Comparison of ENCODE assay signal across 9 cellular contexts in the genomic region with DNA sequence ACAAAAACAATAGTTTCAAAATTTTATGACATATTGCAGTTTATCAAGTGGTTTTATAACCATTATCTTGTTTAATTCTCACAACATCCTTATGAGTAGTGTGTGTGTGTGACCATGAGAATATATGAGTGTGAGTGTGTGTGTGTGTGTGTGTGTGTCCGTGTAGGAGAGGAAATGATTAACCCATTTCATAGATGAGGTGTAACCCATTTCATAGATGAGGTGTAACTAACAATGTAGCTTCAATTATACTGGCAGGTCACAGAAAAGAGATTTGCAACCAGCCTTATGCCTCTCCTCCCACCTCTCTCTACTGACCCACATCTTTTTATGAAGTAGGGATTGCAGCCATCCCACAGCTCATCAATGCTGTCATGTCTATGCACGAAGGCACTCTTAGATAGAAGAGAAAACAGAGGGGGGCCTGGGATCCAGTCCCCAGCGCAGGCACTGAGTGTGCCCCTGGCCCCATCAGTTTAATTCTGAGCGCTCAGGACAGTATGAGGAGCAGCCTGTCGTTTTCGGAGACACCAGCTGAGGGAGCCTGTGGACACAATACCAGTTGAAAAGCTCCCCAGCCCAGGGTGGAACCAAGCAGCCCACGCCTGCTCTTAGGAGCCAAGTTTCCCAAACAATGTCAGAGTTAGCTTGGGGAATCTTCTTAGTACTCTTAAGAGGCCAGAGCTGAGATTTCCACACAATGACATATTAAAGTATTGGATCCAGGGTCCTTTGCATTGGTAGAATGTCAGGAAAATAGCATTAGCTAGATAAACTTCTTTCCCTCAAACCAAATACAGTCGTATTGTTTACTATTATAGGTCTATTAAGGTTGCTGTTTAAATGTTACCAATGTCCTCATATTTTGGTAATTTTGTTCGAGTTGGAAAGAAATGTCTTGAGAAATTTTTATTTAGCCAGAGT.
DNase-seq lines count a peak whose midpoint lies in the region; ATAC-seq and TF ChIP-seq lines count a peak whose summit lies in the region.
"Had no signal": no experiment of that assay in that cellular context is flagged by ENCODE, and none has a peak within 500 bp of the region (broad histone marks: within the 10 kb centered on the region; RNA-seq: fewer than 3 reads in every experiment).

No MANE protein-coding gene starts in this region.

- H3K27ac Mint-ChIP-seq in activated naive CD8-positive, alpha-beta T cell treated with anti-CD3 and anti-CD28 coated beads for 36 hours = no peak overlapping the region
- H3K27ac Mint-ChIP-seq: T-cell had no signal

- peaks cover 0 to 49% (median 37%) of the 10 kb centered on the region in 12 donors for H3K4me1 ChIP-seq in heart left ventricle
- peaks cover 12% of the 10 kb centered on the region for H3K4me1 ChIP-seq in rectal smooth muscle tissue (ENCODE audit: control insufficient read depth, insufficient read depth, low read length)

- no peak overlapping the region for H3K9ac ChIP-seq in rectal smooth muscle tissue (ENCODE audit: low read length)

- H3K36me3 Mint-ChIP-seq in activated naive CD8-positive, alpha-beta T cell treated with anti-CD3 and anti-CD28 coated beads for 36 hours = no peaks in the 10 kb centered on the region
- H3K36me3 Mint-ChIP-seq: T-cell had no signal

- DNase-seq in NCI-H446 treated with DMSO at 0.1 percent for 48 hours (lab: John Stamatoyannopoulos, UW) (peak; percentile 68), heart left ventricle (peak; percentile 80 to 88 (median 83))
- peak; percentile 30 for DNase-seq in activated naive CD8-positive, alpha-beta T cell treated with anti-CD3 and anti-CD28 coated beads for 36 hours
- DNase-seq in stimulated activated naive CD4-positive, alpha-beta T cell treated with Interleukin-2 at 50 U/mL for 16 hours (lab: John Stamatoyannopoulos, UW) = no peak

- peaks cover 0 to 14% (median 0%) of the 10 kb centered on the region in 12 donors for H3K9me3 ChIP-seq in heart left ventricle

- H3K27ac ChIP-seq in C4-2B (no peak overlapping the region), heart left ventricle (peak overlapping the region in 5 of 12 donors; percentile 16 to 64 (median 52)), rectal smooth muscle tissue (ENCODE audit: low read depth, low read length) (peak overlapping the region; percentile 34)

- H3K27me3 Mint-ChIP-seq in activated naive CD8-positive, alpha-beta T cell treated with anti-CD3 and anti-CD28 coated beads for 36 hours = peaks cover 12% of the 10 kb centered on the region

- 17 to 27% (median 24%) methylated on average over 7 to 9 of the region's 9 CpGs for WGBS in heart left ventricle, 4 donors

- H3K27me3 ChIP-seq in heart left ventricle (no peaks in the 10 kb centered on the region), rectal smooth muscle tissue (ENCODE audit: control insufficient read depth, insufficient read depth, low read length) (no peaks in the 10 kb centered on the region)

- no peak overlapping the region for H3K4me3 ChIP-seq in heart left ventricle
- H3K4me3 ChIP-seq in rectal smooth muscle tissue (ENCODE audit: low read length) = no peak overlapping the region

- H3K4me1 Mint-ChIP-seq in activated naive CD8-positive, alpha-beta T cell treated with anti-CD3 and anti-CD28 coated beads for 36 hours = peaks cover 4% of the 10 kb centered on the region
- H3K4me1 Mint-ChIP-seq: T-cell had no signal

- TF ChIP-seq POLR2A in heart left ventricle (IDR thresholded peaks at IDR 0.05) = no peak

- H3K4me3 Mint-ChIP-seq in activated naive CD8-positive, alpha-beta T cell treated with anti-CD3 and anti-CD28 coated beads for 36 hours = no peak overlapping the region
- H3K4me3 Mint-ChIP-seq: T-cell had no signal

- H3K36me3 ChIP-seq in heart left ventricle (no peaks in the 10 kb centered on the region), rectal smooth muscle tissue (ENCODE audit: control insufficient read depth, insufficient read depth, low read length) (no peaks in the 10 kb centered on the region)

- intact Hi-C loops in heart left ventricle (cut with DNase I) = loop anchor here (2.0 to 10.0 kb wide), 12 partner anchors 45 to 335 kb away; no protein-coding TSS in a partner anchor

- TF ChIP-seq CTCF in C4-2B (conservative IDR thresholded peaks at IDR 0.05) (peak; percentile 71), heart left ventricle (IDR thresholded peaks at IDR 0.05) (peak; percentile 57 to 83 (median 78))

- ATAC-seq in GM18868 (IDR thresholded peaks at IDR 0.05; ENCODE audit: unreplicated experiment) (peak; percentile 74), HG03045 (IDR thresholded peaks at IDR 0.05; ENCODE audit: unreplicated experiment) (peak; percentile 75), heart left ventricle (peak; percentile 85 to 92 (median 87))
- ATAC-seq: T-cell had no signal

- H3K9me3 Mint-ChIP-seq in activated naive CD8-positive, alpha-beta T cell treated with anti-CD3 and anti-CD28 coated beads for 36 hours = peaks cover 8% of the 10 kb centered on the region
